Comparison of ENCODE assay signal across 9 cellular contexts in the genomic region with DNA sequence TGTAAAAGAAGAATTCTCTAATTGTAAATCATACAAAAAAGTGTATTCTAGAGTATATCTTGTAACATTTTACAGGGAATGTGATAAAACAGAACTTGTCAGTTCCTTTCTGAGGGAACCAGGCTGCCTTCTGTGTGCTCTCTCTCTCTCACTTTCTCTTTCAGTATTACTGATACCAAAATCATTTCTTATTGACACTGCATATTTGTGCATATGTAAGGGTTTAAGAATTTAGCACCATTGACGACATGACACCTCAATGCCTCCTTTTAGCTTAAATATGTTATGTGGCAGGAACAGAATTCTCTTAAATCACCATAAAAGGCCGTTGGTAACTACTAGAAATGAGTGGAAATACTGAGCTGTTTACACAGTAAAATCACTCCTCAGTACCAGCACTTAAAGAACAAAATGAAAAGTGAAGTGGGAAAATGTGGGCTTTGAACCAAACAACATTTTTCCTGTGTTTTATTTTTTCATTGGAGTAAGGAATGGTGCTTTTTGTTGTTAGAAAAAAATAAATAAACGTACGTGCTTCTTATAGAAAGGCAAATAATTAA.
DNase-seq lines count a peak whose midpoint lies in the region; ATAC-seq, FAIRE-seq and TF ChIP-seq lines count a peak whose summit lies in the region.
"Had no signal": no experiment of that assay in that cellular context is flagged by ENCODE, and none has a peak within 500 bp of the region (broad histone marks: within the 10 kb centered on the region; RNA-seq: fewer than 3 reads in every experiment).

No MANE protein-coding gene starts in this region.

- DNase-seq in H9 (no peak), left lobe of liver (ENCODE audit: low spot score) (no peak), kidney (no peak), tibial artery (no peak), NCI-H1105 (lab: John Stamatoyannopoulos, UW) (no peak)
- DNase-seq in stimulated activated naive CD8-positive, alpha-beta T cell treated with anti-CD3 and anti-CD28 coated beads, Interleukin-15, amount 100 ng/mL, for 72 hours: no peak

- H3K36me3 ChIP-seq in KMS-11 (ENCODE audit: insufficient read depth) (no peaks in the 10 kb centered on the region), kidney (ENCODE audit: control insufficient read depth in 1 of 2, insufficient read depth in 2 of 2, low read length in 2 of 2) (no peaks in the 10 kb centered on the region), tibial artery (no peaks in the 10 kb centered on the region)
- H3K36me3 ChIP-seq: HAP-1 had no signal

- H3K4me2 ChIP-seq in H9 (ENCODE audit: insufficient read depth, insufficient read length, low read length) (no peak overlapping the region), KMS-11 (no peak overlapping the region)

- H4K20me1 ChIP-seq in H9 (ENCODE audit: control insufficient read depth, insufficient read depth, insufficient read length) (no peaks in the 10 kb centered on the region), KMS-11 (ENCODE audit: insufficient read depth) (no peaks in the 10 kb centered on the region)

- intact Hi-C loops in kidney (cut with DNase I): no loop called here
- intact Hi-C loops in tibial artery (cut with DNase I; ENCODE audit: low total_unique reads): no loop called here

- H3T11ph ChIP-seq in H9 (ENCODE audit: low read length): no peak overlapping the region

- no peak overlapping the region for H4K8ac ChIP-seq in H9 (replicated peaks; ENCODE audit: insufficient read length, low read depth, low read length)

- FAIRE-seq in kidney (lab: Jason Lieb, UNC): no peak

- TF ChIP-seq CTCF in H9 (conservative IDR thresholded peaks at IDR 0.05) (no peak), KMS-11 (conservative IDR thresholded peaks at IDR 0.05; ENCODE audit: low read depth, low read length) (no peak), kidney (IDR thresholded peaks at IDR 0.05; ENCODE audit: borderline replicate concordance, extremely low read depth, insufficient read depth) (no peak), tibial artery (IDR thresholded peaks at IDR 0.05) (no peak)

- peaks cover 5% of the 10 kb centered on the region for H3K4me1 ChIP-seq in H9 (ENCODE audit: insufficient read depth, low read length)
- H3K4me1 ChIP-seq in KMS-11 (ENCODE audit: low read depth, poor library complexity, severe bottlenecking): peaks cover 9% of the 10 kb centered on the region
- no peaks in the 10 kb centered on the region for H3K4me1 ChIP-seq in kidney (ENCODE audit: control insufficient read depth in 1 of 2, insufficient read depth in 1 of 2, low read depth in 1 of 2, low read length in 2 of 2)
- H3K4me1 ChIP-seq in tibial artery: no peaks in the 10 kb centered on the region

- H3K4me3 ChIP-seq in KMS-11 (IDR thresholded peaks at IDR 0.05; ENCODE audit: insufficient read depth, low read depth, low read length) (no peak overlapping the region), kidney (ENCODE audit: low read length in 2 of 2) (no peak overlapping the region), tibial artery (no peak overlapping the region)
- H3K4me3 ChIP-seq: HAP-1 had no signal

- H2BK120ac ChIP-seq in H9 (ENCODE audit: low read depth, low read length, poor library complexity, severe bottlenecking): no peak overlapping the region

- H3K27ac ChIP-seq in H9 (ENCODE audit: insufficient read length, low read depth, low read length) (no peak overlapping the region), KMS-11 (no peak overlapping the region), kidney (ENCODE audit: low read depth in 2 of 2, low read length in 2 of 2) (no peak overlapping the region), tibial artery (no peak overlapping the region)

- H3K9me3 ChIP-seq in H9 (ENCODE audit: control insufficient read depth, low read depth, low read length) (no peaks in the 10 kb centered on the region), kidney (ENCODE audit: control insufficient read depth in 1 of 2, low read length in 2 of 2) (no peaks in the 10 kb centered on the region), tibial artery (no peaks in the 10 kb centered on the region)
- H3K9me3 ChIP-seq: HAP-1 had no signal

- H3K18ac ChIP-seq in H9 (ENCODE audit: insufficient read length, low read depth, low read length): no peak overlapping the region

- no peak overlapping the region for H2AK5ac ChIP-seq in H9 (ENCODE audit: insufficient read length, low read length)

- H3K27me3 Mint-ChIP-seq in H9 (ENCODE audit: low read depth): no peaks in the 10 kb centered on the region
- no peaks in the 10 kb centered on the region for H3K27me3 Mint-ChIP-seq in stimulated activated naive CD8-positive, alpha-beta T cell treated with anti-CD3 and anti-CD28 coated beads, Interleukin-15, amount 100 ng/mL, for 72 hours

- H2BK5ac ChIP-seq in H9 (ENCODE audit: insufficient read length, low read length): no peak overlapping the region

- WGBS in H9 (ENCODE audit: extremely low coverage, insufficient read length, low lambda C conversion rate): no CpG with 5 or more reads among the region's 4 CpGs

- no peaks in the 10 kb centered on the region for H3K79me2 ChIP-seq in H9 (ENCODE audit: insufficient read depth, low read length)
- H3K79me2 ChIP-seq in KMS-11 (ENCODE audit: insufficient read depth, low read depth): no peaks in the 10 kb centered on the region

- no peak overlapping the region for H3K4ac ChIP-seq in H9 (ENCODE audit: low read depth, low read length)

- H3K27me3 ChIP-seq in H9 (ENCODE audit: insufficient read depth, low read length): no peaks in the 10 kb centered on the region
- H3K27me3 ChIP-seq in KMS-11 (ENCODE audit: insufficient read depth, low read depth): no peaks in the 10 kb centered on the region
- no peaks in the 10 kb centered on the region for H3K27me3 ChIP-seq in tibial artery

- H3K23me2 ChIP-seq in H9 (ENCODE audit: insufficient read length, low read depth, low read length, poor library complexity, severe bottlenecking): no peaks in the 10 kb centered on the region

- no peak overlapping the region for H2BK15ac ChIP-seq in H9 (ENCODE audit: low read depth, low read length)

- no peak overlapping the region for H3K56ac ChIP-seq in H9 (ENCODE audit: insufficient read length, low read depth, low read length)

- H3K9me3 Mint-ChIP-seq in H9: no peaks in the 10 kb centered on the region
- H3K9me3 Mint-ChIP-seq in stimulated activated naive CD8-positive, alpha-beta T cell treated with anti-CD3 and anti-CD28 coated beads, Interleukin-15, amount 100 ng/mL, for 72 hours: peaks cover 0 to 4% of the 10 kb centered on the region in 2 donors

- H3K23ac ChIP-seq in H9 (ENCODE audit: insufficient read length, low read depth, low read length): no peak overlapping the region

- H4K5ac ChIP-seq in H9 (ENCODE audit: insufficient read length, low read depth, low read length): no peak overlapping the region

- no peak overlapping the region for H3K9ac ChIP-seq in H9 (ENCODE audit: extremely low read depth, insufficient read length, low read length)
- no peak overlapping the region for H3K9ac ChIP-seq in KMS-11
- no peak overlapping the region for H3K9ac ChIP-seq in kidney (ENCODE audit: low read length in 2 of 2)

- H3K14ac ChIP-seq in H9 (ENCODE audit: insufficient read depth, low read length): no peak overlapping the region

- no peak overlapping the region for H4K91ac ChIP-seq in H9 (ENCODE audit: insufficient read length, low read depth, low read length)

- no peaks in the 10 kb centered on the region for H3K36me3 Mint-ChIP-seq in H9 (ENCODE audit: insufficient read depth in 1 of 3, low read depth in 3 of 3)

- no peak overlapping the region for H3K4me3 Mint-ChIP-seq in H9
- no peak overlapping the region for H3K4me3 Mint-ChIP-seq in stimulated activated naive CD8-positive, alpha-beta T cell treated with anti-CD3 and anti-CD28 coated beads, Interleukin-15, amount 100 ng/mL, for 72 hours

- peaks cover 36 to 38% of the 10 kb centered on the region in 2 experiments for H3K4me1 Mint-ChIP-seq in H9
- H3K4me1 Mint-ChIP-seq in stimulated activated naive CD8-positive, alpha-beta T cell treated with anti-CD3 and anti-CD28 coated beads, Interleukin-15, amount 100 ng/mL, for 72 hours: no peaks in the 10 kb centered on the region

- H2BK20ac ChIP-seq in H9 (ENCODE audit: low read depth, low read length, poor library complexity, severe bottlenecking): no peak overlapping the region

- no peak overlapping the region for H2BK12ac ChIP-seq in H9 (ENCODE audit: insufficient read length, low read depth, low read length)

- ATAC-seq in GM18873 (IDR thresholded peaks at IDR 0.05; ENCODE audit: low FRiP score, unreplicated experiment): peak; percentile 89
- peak; percentile 55 for ATAC-seq in left lobe of liver
- ATAC-seq in stimulated activated naive CD8-positive, alpha-beta T cell treated with anti-CD3 and anti-CD28 coated beads, Interleukin-15, amount 100 ng/mL, for 72 hours: no peak

- H3K79me1 ChIP-seq in H9 (ENCODE audit: insufficient read depth, low read depth, low read length, poor library complexity, severe bottlenecking): no peaks in the 10 kb centered on the region

- peak overlapping the region in 2 of 3 experiments; percentile 52 to 62; a peak in 4 of 7 replicates for H3K27ac Mint-ChIP-seq in H9
- H3K27ac Mint-ChIP-seq in stimulated activated naive CD8-positive, alpha-beta T cell treated with anti-CD3 and anti-CD28 coated beads, Interleukin-15, amount 100 ng/mL, for 72 hours: no peak overlapping the region

- H2AFZ ChIP-seq in H9 (ENCODE audit: low read length) (no peak overlapping the region), KMS-11 (ENCODE audit: low read depth) (0 out of 2 replicates have a peak overlapping the region, but pooled peaks have one; percentile 8)

Comparison
In these comparisons a context has a peak if more than half of its experiments do, and no peak if none do; other contexts are left out.
1. H3K27ac Mint-ChIP-seq: peak in H9 (2 of 3); none in stimulated activated naive CD8-positive, alpha-beta T cell treated with anti-CD3 and anti-CD28 coated beads, Interleukin-15, amount 100 ng/mL, for 72 hours (0 of 2).